In the genomic region with DNA sequence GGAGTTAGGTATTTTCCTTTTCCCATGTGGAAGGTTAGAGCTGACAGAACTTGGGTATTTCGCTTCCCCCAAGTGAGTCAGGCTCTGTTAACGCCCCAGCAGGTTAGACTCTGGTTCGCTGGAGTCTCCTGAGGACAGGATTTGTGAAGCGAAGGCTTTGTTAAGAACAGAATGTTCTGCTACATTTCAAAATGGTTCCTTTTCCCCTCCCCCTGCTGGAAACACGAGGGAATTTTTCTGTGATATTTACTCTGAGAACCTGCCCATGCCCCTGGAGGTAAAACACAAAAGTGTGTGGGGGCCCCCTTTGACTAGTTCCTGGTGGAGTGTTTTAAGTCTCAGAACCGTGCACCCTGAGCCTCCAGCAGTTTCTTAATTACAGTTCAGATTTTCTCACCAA, we compare ENCODE assay signal across 9 cellular contexts.
DNase-seq lines count a peak whose midpoint lies in the region; FAIRE-seq and TF ChIP-seq lines count a peak whose summit lies in the region.
"Had no signal": no experiment of that assay in that cellular context is flagged by ENCODE, and none has a peak within 500 bp of the region (broad histone marks: within the 10 kb centered on the region; RNA-seq: fewer than 3 reads in every experiment).

No MANE protein-coding gene starts in this region.

- DNase-seq in Karpas-422 (peak; percentile 49), astrocyte of the spinal cord (ENCODE audit: low read depth, low spot score) (peak; percentile 27), cerebellum (ENCODE audit: low spot score) (no peak), GOT3 (lab: John Stamatoyannopoulos, UW) (no peak), sigmoid colon (no peak), RCC 7860 (ENCODE audit: low spot score) (no peak)
- DNase-seq: activated naive CD8-positive, alpha-beta T cell treated with anti-CD3 and anti-CD28 coated beads, Interleukin-2, amount 10 ng/mL, durations not matched to agents 7 days and 5 days had no signal

- no peaks in the 10 kb centered on the region for H3K36me3 ChIP-seq in DOHH2 (ENCODE audit: control insufficient read depth, low read length)
- H3K36me3 ChIP-seq in Karpas-422 (ENCODE audit: insufficient read depth, low read length), result no peaks in the 10 kb centered on the region
- no peaks in the 10 kb centered on the region for H3K36me3 ChIP-seq in liver (ENCODE audit: control insufficient read depth in 4 of 4, insufficient read depth in 3 of 4, low read depth in 1 of 4, low read length in 3 of 4)
- H3K36me3 ChIP-seq in sigmoid colon, result no peaks in the 10 kb centered on the region

- 71% methylated on average over 6 of the region's 6 CpGs for WGBS in liver
- 69 to 79% methylated on average over 6 of the region's 6 CpGs for WGBS in sigmoid colon, 2 donors

- peak overlapping the region; percentile 18; the same call in 1 of the 2 replicates for H2AFZ ChIP-seq in Karpas-422 (ENCODE audit: low read length)

- TF ChIP-seq RAD21 in liver (IDR thresholded peaks at IDR 0.05), result peak; percentile 32 to 60

- TF ChIP-seq POLR2A in sigmoid colon (IDR thresholded peaks at IDR 0.05), result no peak

- no peaks in the 10 kb centered on the region for H3K9me3 ChIP-seq in DOHH2 (ENCODE audit: control insufficient read depth, insufficient read depth, low read length)
- no peaks in the 10 kb centered on the region for H3K9me3 ChIP-seq in Karpas-422 (ENCODE audit: low read length)
- H3K9me3 ChIP-seq in liver (ENCODE audit: control insufficient read depth in 4 of 4, low read length in 3 of 4), result no peaks in the 10 kb centered on the region
- H3K9me3 ChIP-seq in sigmoid colon, result no peaks in the 10 kb centered on the region

- H3K4me1 ChIP-seq in DOHH2 (ENCODE audit: control insufficient read depth, low read length) (no peaks in the 10 kb centered on the region), Karpas-422 (ENCODE audit: low read length) (peaks cover 49% of the 10 kb centered on the region), liver (ENCODE audit: control insufficient read depth in 4 of 4, insufficient read depth in 4 of 4, low read length in 3 of 4) (no peaks in the 10 kb centered on the region), sigmoid colon (peaks cover 0 to 15% (median 6%) of the 10 kb centered on the region in 4 donors)

- H3K79me2 ChIP-seq in DOHH2 (ENCODE audit: control insufficient read depth, low read length) (no peaks in the 10 kb centered on the region), Karpas-422 (ENCODE audit: low read length) (no peaks in the 10 kb centered on the region)

- TF ChIP-seq CTCF in DOHH2 (IDR thresholded peaks at IDR 0.05; ENCODE audit: low read depth, low read length, poor library complexity, severe bottlenecking) (peak; percentile 30), astrocyte of the spinal cord (IDR thresholded peaks at IDR 0.05; ENCODE audit: low read depth, low read length) (peak; percentile 29), liver (IDR thresholded peaks at IDR 0.05; ENCODE audit: low read depth, low read length, missing input control) (peak; percentile 26), sigmoid colon (IDR thresholded peaks at IDR 0.05) (no peak)

- H3K9ac ChIP-seq in Karpas-422 (ENCODE audit: low read length), result no peak overlapping the region
- no peak overlapping the region for H3K9ac ChIP-seq in liver (ENCODE audit: low read depth in 1 of 2, low read length in 2 of 2)

- H3K27me3 ChIP-seq in DOHH2 (ENCODE audit: control insufficient read depth, low read length) (no peaks in the 10 kb centered on the region), Karpas-422 (ENCODE audit: low read length) (no peaks in the 10 kb centered on the region), liver (ENCODE audit: control insufficient read depth in 4 of 4, insufficient read depth in 4 of 4, low read length in 3 of 4) (no peaks in the 10 kb centered on the region), sigmoid colon (no peaks in the 10 kb centered on the region)

- FAIRE-seq in RCC 7860 (lab: Jason Lieb, UNC), result no peak

- intact Hi-C loops in sigmoid colon (cut with DNase I), result no loop called here

- H3K9me2 ChIP-seq in DOHH2 (replicated peaks; ENCODE audit: control insufficient read depth, low read length) (no peaks in the 10 kb centered on the region), Karpas-422 (replicated peaks; ENCODE audit: insufficient read depth, low read length) (no peaks in the 10 kb centered on the region)

- in situ Hi-C loops in astrocyte of the spinal cord (cut with HindIII; ENCODE audit: low sequenced_read_pairs), result no loop called here

- H3K4me3 ChIP-seq in DOHH2 (ENCODE audit: low read length) (no peak overlapping the region), Karpas-422 (ENCODE audit: low read length) (no peak overlapping the region), astrocyte of the spinal cord (ENCODE audit: low read depth, low read length) (no peak overlapping the region), liver (ENCODE audit: low read depth in 1 of 3, low read length in 3 of 3) (no peak overlapping the region), sigmoid colon (no peak overlapping the region)

- no peaks in the 10 kb centered on the region for H3F3A ChIP-seq in DOHH2 (ENCODE audit: control insufficient read depth, insufficient read depth)

- H3K27ac ChIP-seq in DOHH2 (ENCODE audit: low read depth, low read length) (no peak overlapping the region), Karpas-422 (ENCODE audit: low read length) (no peak overlapping the region), liver (ENCODE audit: low read depth in 1 of 2, low read length in 2 of 2) (no peak overlapping the region), sigmoid colon (no peak overlapping the region)

- no peaks in the 10 kb centered on the region for H4K20me1 ChIP-seq in DOHH2 (ENCODE audit: control insufficient read depth, insufficient read depth, low read depth, low read length)
- H4K20me1 ChIP-seq in Karpas-422 (ENCODE audit: insufficient read depth, low read depth, low read length), result no peaks in the 10 kb centered on the region

- TF ChIP-seq EP300 in sigmoid colon (IDR thresholded peaks at IDR 0.05), result peak in 1 of 4 donors; percentile 41

- H3K4me2 ChIP-seq in DOHH2 (ENCODE audit: low read length) (no peak overlapping the region), Karpas-422 (ENCODE audit: low read depth, low read length, poor library complexity, severe bottlenecking) (no peak overlapping the region)

TF ChIP-seq in liver, 16 proteins besides CTCF, POLR2A, EP300 and RAD21:
- peak; percentile 49 for TF ChIP-seq YY1 (IDR thresholded peaks at IDR 0.05)
- TF ChIP-seq, protein P1, sequence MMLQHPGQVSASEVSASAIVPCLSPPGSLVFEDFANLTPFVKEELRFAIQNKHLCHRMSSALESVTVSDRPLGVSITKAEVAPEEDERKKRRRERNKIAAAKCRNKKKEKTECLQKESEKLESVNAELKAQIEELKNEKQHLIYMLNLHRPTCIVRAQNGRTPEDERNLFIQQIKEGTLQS (IDR thresholded peaks at IDR 0.05), result no peak
- peak in 1 of 2 donors; percentile 15 for TF ChIP-seq RXRA (IDR thresholded peaks at IDR 0.05)

Comparison
In these comparisons a context has a peak if more than half of its experiments do, and no peak if none do; other contexts are left out.
1. CTCF ChIP-seq: peak in DOHH2 (single experiment), astrocyte of the spinal cord (single experiment) and liver (single experiment); none in sigmoid colon (0 of 4).
2. DNase-seq: peak in Karpas-422 (single experiment) and astrocyte of the spinal cord (single experiment); none in cerebellum (single experiment), GOT3 (single experiment), sigmoid colon (single experiment) and RCC 7860 (single experiment).